ENCODE assay signal across 1 cellular context in the genomic region with DNA sequence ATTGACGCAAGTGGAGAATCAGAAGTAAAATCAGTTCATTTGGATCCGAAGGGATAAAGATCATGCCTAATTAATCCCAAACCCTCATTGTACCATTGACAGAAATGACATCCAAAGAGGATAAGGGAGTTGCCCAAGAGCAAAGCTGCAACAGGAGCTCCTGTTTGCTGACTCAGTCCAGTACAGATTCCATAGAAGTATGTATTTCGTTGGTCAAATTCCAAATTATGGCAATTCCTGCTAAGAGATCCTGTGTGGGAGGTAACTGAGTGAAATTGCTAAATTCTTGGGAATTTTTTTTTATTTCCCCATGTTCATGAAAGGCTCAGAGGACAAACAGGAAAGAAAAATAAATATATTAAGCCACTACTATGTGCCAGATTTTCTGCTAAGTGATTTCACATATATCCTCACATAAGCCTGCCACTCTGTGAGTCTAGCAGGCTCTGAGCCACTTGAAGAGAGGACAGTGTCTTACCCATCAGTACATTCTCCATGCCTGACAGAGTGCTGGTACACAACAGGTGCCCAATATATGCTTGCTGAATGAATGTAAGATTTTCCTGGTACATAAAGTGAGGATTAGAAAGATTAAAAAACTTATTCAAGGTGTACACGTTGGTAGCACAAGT.
TF ChIP-seq lines count a peak whose summit lies in the region.

No MANE protein-coding gene starts in this region.

TF ChIP-seq in IMR-90, 13 proteins besides CTCF, POLR2A, EP300 and RAD21 (continued from another document):
- TF ChIP-seq ELK1 (IDR thresholded peaks at IDR 0.05; ENCODE audit: borderline replicate concordance, low read depth, low read length) (no peak), BHLHE40 (IDR thresholded peaks at IDR 0.05; ENCODE audit: low read depth, low read length) (0 out of 2 replicates have a peak, but pooled peaks have one; percentile 1)
TF ChIP-seq in IMR-90: peak in this region for 3.
